ENCODE assay signal across 15 cellular contexts in the genomic region with DNA sequence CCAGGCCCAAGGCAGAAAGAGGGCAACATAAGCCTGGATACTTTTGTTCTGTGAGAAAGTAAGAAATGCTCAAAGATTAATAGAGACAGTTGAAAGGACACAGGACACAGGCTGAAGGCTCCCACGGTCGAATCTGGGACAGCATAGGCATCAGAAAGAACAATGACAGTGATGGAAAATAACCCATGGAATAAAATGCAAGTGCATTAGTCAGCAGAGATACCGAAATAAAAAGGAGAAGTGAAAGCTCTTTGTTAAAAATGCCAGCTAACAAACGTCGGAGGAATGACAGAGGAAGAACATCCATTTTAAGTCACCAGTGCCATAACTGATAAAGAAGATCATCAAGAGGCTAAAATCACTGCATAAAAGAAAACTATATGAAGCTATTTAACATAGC. TPM values are rescaled to one million over a fixed set of nuclear protein-coding genes. Genes with fewer than 3 reads are reported as not detected.
DNase-seq lines count a peak whose midpoint lies in the region; ATAC-seq lines count a peak whose summit lies in the region.
"Had no signal": no experiment of that assay in that cellular context is flagged by ENCODE, and none has a peak within 500 bp of the region (broad histone marks: within the 10 kb centered on the region; RNA-seq: fewer than 3 reads in every experiment).

No MANE protein-coding gene starts in this region.

- intact Hi-C loops in activated naive CD4-positive, alpha-beta T cell treated with anti-CD3 and anti-CD28 coated beads for 36 hours (cut with micrococcal nuclease): no loop called here

- no peak overlapping the region for H3K9ac ChIP-seq in subcutaneous abdominal adipose tissue (ENCODE audit: low read length in 5 of 5)

- DNase-seq in activated naive CD4-positive, alpha-beta T cell treated with anti-CD3 and anti-CD28 coated beads, Interleukin-2, amount 10 ng/mL, durations not matched to agents 7 days and 5 days: no peak
- no peak for DNase-seq in activated naive CD4-positive, alpha-beta T cell treated with anti-CD3 and anti-CD28 coated beads for 36 hours
- DNase-seq in NOMO-1 treated with dmso at 0.1 percent for 144 hours (lab: John Stamatoyannopoulos, UW; ENCODE audit: unreplicated experiment) (peak; percentile 55), COLO668 (lab: John Stamatoyannopoulos, UW; ENCODE audit: unreplicated experiment) (no peak)
- DNase-seq: activated CD4-positive, alpha-beta T cell treated with anti-CD3 and anti-CD28 coated beads, Interleukin-2, amount 10 ng/mL, durations not matched to agents 7 days and 5 days; activated naive CD4-positive, alpha-beta T cell treated with Interleukin-2 at 50 U/mL for 16 hours; DMS79 treated with DMSO at 0.1 percent for 48 hours; naive thymus-derived CD8-positive, alpha-beta T cell; NCI-H345; right lobe of liver had no signal

- peaks cover 0 to 5% (median 0%) of the 10 kb centered on the region in 5 donors for H3K4me1 ChIP-seq in subcutaneous abdominal adipose tissue (ENCODE audit: control insufficient read depth in 5 of 5, insufficient read depth in 5 of 5, low read length in 5 of 5)

- no peaks in the 10 kb centered on the region for H3K4me1 Mint-ChIP-seq in activated naive CD4-positive, alpha-beta T cell treated with anti-CD3 and anti-CD28 coated beads, Interleukin-2, amount 10 ng/mL, durations not matched to agents 7 days and 5 days
- H3K4me1 Mint-ChIP-seq in activated naive CD4-positive, alpha-beta T cell treated with anti-CD3 and anti-CD28 coated beads for 36 hours (ENCODE audit: low read depth): peaks cover 3% of the 10 kb centered on the region

- H3K27me3 ChIP-seq in subcutaneous abdominal adipose tissue (ENCODE audit: control insufficient read depth in 5 of 5, insufficient read depth in 4 of 5, low read length in 5 of 5): no peaks in the 10 kb centered on the region
- H3K27me3 ChIP-seq: right lobe of liver had no signal

- no peaks in the 10 kb centered on the region for H3K27me3 Mint-ChIP-seq in activated naive CD4-positive, alpha-beta T cell treated with anti-CD3 and anti-CD28 coated beads, Interleukin-2, amount 10 ng/mL, durations not matched to agents 7 days and 5 days
- no peaks in the 10 kb centered on the region for H3K27me3 Mint-ChIP-seq in activated naive CD4-positive, alpha-beta T cell treated with anti-CD3 and anti-CD28 coated beads for 36 hours (ENCODE audit: low read depth)
- H3K27me3 Mint-ChIP-seq: activated CD4-positive, alpha-beta T cell treated with anti-CD3 and anti-CD28 coated beads, Interleukin-2, amount 10 ng/mL, durations not matched to agents 7 days and 5 days; naive thymus-derived CD8-positive, alpha-beta T cell had no signal

- H3K4me3 Mint-ChIP-seq in activated naive CD4-positive, alpha-beta T cell treated with anti-CD3 and anti-CD28 coated beads, Interleukin-2, amount 10 ng/mL, durations not matched to agents 7 days and 5 days: no peak overlapping the region
- no peak overlapping the region for H3K4me3 Mint-ChIP-seq in activated naive CD4-positive, alpha-beta T cell treated with anti-CD3 and anti-CD28 coated beads for 36 hours
- H3K4me3 Mint-ChIP-seq: activated CD4-positive, alpha-beta T cell treated with anti-CD3 and anti-CD28 coated beads, Interleukin-2, amount 10 ng/mL, durations not matched to agents 7 days and 5 days had no signal

- H3K36me3 ChIP-seq in subcutaneous abdominal adipose tissue (ENCODE audit: control insufficient read depth in 5 of 5, insufficient read depth in 5 of 5, low read length in 5 of 5): peaks cover 42 to 68% (median 49%) of the 10 kb centered on the region in 5 donors

- H3K27ac ChIP-seq in cingulate gyrus (ENCODE audit: low read depth, low read length): peak overlapping the region; percentile 83
- peak overlapping the region; percentile 5 for H3K27ac ChIP-seq in subcutaneous abdominal adipose tissue (ENCODE audit: low read depth, low read length)

- CTCF ChIA-PET in activated naive CD4-positive, alpha-beta T cell treated with anti-CD3 and anti-CD28 coated beads, Interleukin-2, amount 10 ng/mL, durations not matched to agents 7 days and 5 days (lab: Charles Lee): no interaction called here
- CTCF ChIA-PET in activated naive CD4-positive, alpha-beta T cell treated with anti-CD3 and anti-CD28 coated beads for 36 hours (lab: Charles Lee): interaction anchor here (1.0 kb wide), 1 partner anchor 188 kb away, joined by 3 read pairs; no protein-coding TSS in a partner anchor

- H3K36me3 Mint-ChIP-seq in activated naive CD4-positive, alpha-beta T cell treated with anti-CD3 and anti-CD28 coated beads, Interleukin-2, amount 10 ng/mL, durations not matched to agents 7 days and 5 days: peaks cover 56% of the 10 kb centered on the region
- peaks cover 21% of the 10 kb centered on the region for H3K36me3 Mint-ChIP-seq in activated naive CD4-positive, alpha-beta T cell treated with anti-CD3 and anti-CD28 coated beads for 36 hours (ENCODE audit: low read depth)

- H3K4me3 ChIP-seq in subcutaneous abdominal adipose tissue (ENCODE audit: low read depth in 1 of 5, low read length in 5 of 5): no peak overlapping the region
- H3K4me3 ChIP-seq: right lobe of liver had no signal

- no peaks in the 10 kb centered on the region for H3K9me3 Mint-ChIP-seq in activated naive CD4-positive, alpha-beta T cell treated with anti-CD3 and anti-CD28 coated beads, Interleukin-2, amount 10 ng/mL, durations not matched to agents 7 days and 5 days
- no peaks in the 10 kb centered on the region for H3K9me3 Mint-ChIP-seq in activated naive CD4-positive, alpha-beta T cell treated with anti-CD3 and anti-CD28 coated beads for 36 hours
- H3K9me3 Mint-ChIP-seq: activated CD4-positive, alpha-beta T cell treated with anti-CD3 and anti-CD28 coated beads, Interleukin-2, amount 10 ng/mL, durations not matched to agents 7 days and 5 days; naive thymus-derived CD8-positive, alpha-beta T cell had no signal

- peak overlapping the region; percentile 2 for H3K27ac Mint-ChIP-seq in activated naive CD4-positive, alpha-beta T cell treated with anti-CD3 and anti-CD28 coated beads, Interleukin-2, amount 10 ng/mL, durations not matched to agents 7 days and 5 days
- H3K27ac Mint-ChIP-seq in activated naive CD4-positive, alpha-beta T cell treated with anti-CD3 and anti-CD28 coated beads for 36 hours: no peak overlapping the region

- ATAC-seq in HG02840 (IDR thresholded peaks at IDR 0.05; ENCODE audit: low FRiP score, unreplicated experiment) (no peak), GM18870 (IDR thresholded peaks at IDR 0.05; ENCODE audit: unreplicated experiment) (no peak)
- ATAC-seq: naive thymus-derived CD8-positive, alpha-beta T cell; Right ventricle myocardium inferior had no signal

- no peaks in the 10 kb centered on the region for H3K9me3 ChIP-seq in subcutaneous abdominal adipose tissue (ENCODE audit: control insufficient read depth in 5 of 5, low read length in 5 of 5)
- H3K9me3 ChIP-seq: right lobe of liver had no signal

RNA-seq across cellular contexts. Expression of a gene that starts 19.7 kb away (rescaled TPM):
- 1 to 10 TPM; 7.8 to 9.0 TPM for total RNA-seq in activated naive CD4-positive, alpha-beta T cell treated with anti-CD3 and anti-CD28 coated beads for 36 hours

RNA-seq across cellular contexts. Expression of a gene that starts 26.6 kb away (rescaled TPM):
- 10 to 100 TPM; 67.0 to 68.1 TPM for total RNA-seq in activated naive CD4-positive, alpha-beta T cell treated with anti-CD3 and anti-CD28 coated beads for 36 hours
